ENCODE assay signal across 19 cellular contexts in genomic region chr4:113478032-113478431, GRCh38.
"Had no signal": no experiment of that assay in that cellular context is flagged by ENCODE, and none has a peak within 500 bp of the region (broad histone marks: within the 10 kb centered on the region; RNA-seq: fewer than 3 reads in every experiment).

No MANE protein-coding gene starts in this region.

- H3K4me3 ChIP-seq: coronary artery, gastroesophageal sphincter, heart right ventricle, right atrium auricular region, thoracic aorta, upper lobe of left lung had no signal

- DNase-seq: activated CD4-positive, alpha-beta T cell treated with anti-CD3 and anti-CD28 coated beads, Interleukin-2, amount 50 U/mL, for 1 hour; activated effector memory CD4-positive, alpha-beta T cell treated with Interleukin-2 at 50 U/mL for 16 hours; activated naive CD8-positive, alpha-beta T cell treated with anti-CD3 and anti-CD28 coated beads, Interleukin-2, amount 10 ng/mL, durations not matched to agents 7 days and 5 days; aorta; brain microvascular endothelial cell; heart right ventricle; immature natural killer cell; kidney glomerular epithelial cell; left ventricle myocardium superior; occipital lobe; T-cell; upper lobe of left lung had no signal

- ATAC-seq: gastroesophageal sphincter, heart right ventricle, left ventricle myocardium superior, SK-N-SH treated with all-trans-retinoic acid at 6 μM for 48 hours, T-cell had no signal

- H3K4me1 Mint-ChIP-seq: central memory CD8-positive, alpha-beta T cell; immature natural killer cell; memory B cell had no signal

- H3K4me1 ChIP-seq: right atrium auricular region, upper lobe of left lung had no signal

- H3K27me3 ChIP-seq: brain microvascular endothelial cell, gastroesophageal sphincter, heart right ventricle, right atrium auricular region, upper lobe of left lung had no signal

- H3K27ac ChIP-seq: brain microvascular endothelial cell, coronary artery, gastroesophageal sphincter, heart right ventricle, right atrium auricular region, thoracic aorta, upper lobe of left lung had no signal

- H3K36me3 ChIP-seq: brain microvascular endothelial cell, thoracic aorta had no signal

- H3K4me3 Mint-ChIP-seq: activated naive CD8-positive, alpha-beta T cell treated with anti-CD3 and anti-CD28 coated beads, Interleukin-2, amount 10 ng/mL, durations not matched to agents 7 days and 5 days; central memory CD8-positive, alpha-beta T cell; immature natural killer cell; memory B cell; T-cell had no signal

- H3K27ac Mint-ChIP-seq: activated naive CD8-positive, alpha-beta T cell treated with anti-CD3 and anti-CD28 coated beads, Interleukin-2, amount 10 ng/mL, durations not matched to agents 7 days and 5 days; immature natural killer cell; memory B cell; T-cell had no signal

- H3K9me3 Mint-ChIP-seq: central memory CD8-positive, alpha-beta T cell had no signal

- H3K27me3 Mint-ChIP-seq: activated naive CD8-positive, alpha-beta T cell treated with anti-CD3 and anti-CD28 coated beads, Interleukin-2, amount 10 ng/mL, durations not matched to agents 7 days and 5 days; central memory CD8-positive, alpha-beta T cell; memory B cell; T-cell had no signal
